Comparison of ENCODE assay signal across 1 cellular context in genomic region chr22:41777749-41778395, GRCh38.
TF ChIP-seq lines count a peak whose summit lies in the region.

No MANE protein-coding gene starts in this region.

TF ChIP-seq in GM12878, 131 proteins besides CTCF, POLR2A, EP300 and RAD21:
- peak; percentile 70; the same call in 1 of the 2 replicates for TF ChIP-seq HDGF (IDR thresholded peaks at IDR 0.05)
- no peak for TF ChIP-seq ZBTB4 (CRISPR knock-in tag; IDR thresholded peaks at IDR 0.05)
TF ChIP-seq in GM12878: peak in this region for 1.
